In the genomic region with DNA sequence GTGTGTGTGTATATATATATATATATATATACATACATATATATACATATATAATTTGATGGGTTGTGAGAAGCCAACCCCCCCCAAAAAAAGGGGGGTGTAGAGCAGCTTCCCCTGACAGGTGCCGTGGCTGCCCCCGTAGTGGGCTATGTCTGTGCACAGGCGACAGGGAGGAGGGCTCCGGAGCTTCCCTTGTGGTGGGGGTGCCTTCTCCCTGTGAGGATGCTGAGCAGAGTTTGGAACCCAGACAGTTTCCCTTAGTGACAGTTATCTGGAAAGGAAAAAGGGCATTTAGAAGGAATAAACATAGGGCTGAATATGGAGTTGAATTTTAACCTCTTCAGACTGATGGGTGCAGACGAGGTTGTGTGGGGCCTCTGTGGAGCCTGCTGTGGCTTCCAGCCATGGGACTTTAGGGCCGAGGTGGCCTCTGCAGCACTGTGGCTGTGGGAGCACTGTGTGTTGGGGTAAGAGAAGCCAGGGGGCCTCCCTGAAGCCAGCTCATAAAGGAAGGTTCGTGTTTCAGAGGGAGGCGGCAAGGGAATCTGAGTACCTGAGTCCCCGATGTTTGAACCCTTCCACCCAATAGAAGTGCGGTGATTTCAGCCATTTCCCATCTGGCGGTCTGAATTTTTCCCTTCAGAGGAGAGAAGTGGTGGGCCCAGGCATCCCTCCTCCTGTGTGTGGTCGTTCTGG, we compare ENCODE assay signal across 13 cellular contexts. TPM values are rescaled to one million over a fixed set of nuclear protein-coding genes. Genes with fewer than 3 reads are reported as not detected.
DNase-seq lines count a peak whose midpoint lies in the region; ATAC-seq and TF ChIP-seq lines count a peak whose summit lies in the region.
"Had no signal": no experiment of that assay in that cellular context is flagged by ENCODE, and none has a peak within 500 bp of the region (broad histone marks: within the 10 kb centered on the region; RNA-seq: fewer than 3 reads in every experiment).

No MANE protein-coding gene starts in this region.

- no peaks in the 10 kb centered on the region for H3K9me3 Mint-ChIP-seq in CD4-positive, CD25-positive, alpha-beta regulatory T cell
- H3K9me3 Mint-ChIP-seq in HFFc6, result no peaks in the 10 kb centered on the region
- no peaks in the 10 kb centered on the region for H3K9me3 Mint-ChIP-seq in naive thymus-derived CD8-positive, alpha-beta T cell
- H3K9me3 Mint-ChIP-seq: activated CD8-positive, alpha-beta T cell treated with anti-CD3 and anti-CD28 coated beads for 36 hours had no signal

- H3K9ac ChIP-seq in endocrine pancreas (ENCODE audit: control insufficient read depth, insufficient read depth, low read length), result peak overlapping the region; percentile 23

- peaks cover 4 to 21% (median 7%) of the 10 kb centered on the region in 4 donors for H3K4me1 Mint-ChIP-seq in CD4-positive, CD25-positive, alpha-beta regulatory T cell
- peaks cover 9% of the 10 kb centered on the region for H3K4me1 Mint-ChIP-seq in HFFc6 (ENCODE audit: low read depth)
- H3K4me1 Mint-ChIP-seq in naive thymus-derived CD8-positive, alpha-beta T cell, result peaks cover 5 to 23% (median 12%) of the 10 kb centered on the region in 4 donors

- DNase-seq in CD4-positive, CD25-positive, alpha-beta regulatory T cell, result no peak
- DNase-seq in HFFc6 (no peak), sciatic nerve (ENCODE audit: low spot score) (peak; percentile 55), HPDE6-E6E7 (ENCODE audit: extremely low spot score) (no peak)
- DNase-seq in naive thymus-derived CD8-positive, alpha-beta T cell, result no peak
- DNase-seq: activated CD8-positive, alpha-beta T cell treated with anti-CD3 and anti-CD28 coated beads for 36 hours; activated naive CD4-positive, alpha-beta T cell treated with anti-CD3 and anti-CD28 coated beads, Interleukin-2, amount 50 U/mL, for 16 hours; NCI-H1048; NCI-H524; stimulated activated CD4-positive, alpha-beta T cell treated with anti-CD3 and anti-CD28 coated beads, Interleukin-4, amount 100 ng/mL, for 4 hours; stimulated activated naive CD8-positive, alpha-beta T cell treated with anti-CD3 and anti-CD28 coated beads, Interleukin-15, Interleukin-2, amounts not matched to agents 100 U/mL and 50 U/mL, for 24 hours had no signal

- no peaks in the 10 kb centered on the region for H3K27me3 ChIP-seq in CD4-positive, CD25-positive, alpha-beta regulatory T cell (ENCODE audit: control insufficient read depth, insufficient read depth, low read length)
- no peaks in the 10 kb centered on the region for H3K27me3 ChIP-seq in endocrine pancreas (ENCODE audit: control insufficient read depth, insufficient read depth, low read length)

- no peaks in the 10 kb centered on the region for H3K9me3 ChIP-seq in CD4-positive, CD25-positive, alpha-beta regulatory T cell (ENCODE audit: control insufficient read depth in 2 of 2, low read length in 2 of 2)
- no peaks in the 10 kb centered on the region for H3K9me3 ChIP-seq in endocrine pancreas (ENCODE audit: control insufficient read depth, low read length)

- intact Hi-C loops in sciatic nerve (cut with DNase I), result no loop called here

- no peak overlapping the region for H3K4me3 ChIP-seq in CD4-positive, CD25-positive, alpha-beta regulatory T cell (ENCODE audit: low read depth, low read length)
- no peak overlapping the region for H3K4me3 ChIP-seq in endocrine pancreas (ENCODE audit: control insufficient read depth, insufficient read depth, low read length)

- no peaks in the 10 kb centered on the region for H3K4me1 ChIP-seq in CD4-positive, CD25-positive, alpha-beta regulatory T cell (ENCODE audit: control insufficient read depth, insufficient read depth, low read length, poor library complexity, severe bottlenecking)
- no peaks in the 10 kb centered on the region for H3K4me1 ChIP-seq in endocrine pancreas (ENCODE audit: control insufficient read depth, insufficient read depth, low read length)

- peaks cover 12% of the 10 kb centered on the region for H3K36me3 Mint-ChIP-seq in CD4-positive, CD25-positive, alpha-beta regulatory T cell
- peaks cover 5% of the 10 kb centered on the region; the same call in 1 of the 2 replicates for H3K36me3 Mint-ChIP-seq in HFFc6 (ENCODE audit: low read depth)
- H3K36me3 Mint-ChIP-seq in naive thymus-derived CD8-positive, alpha-beta T cell, result peaks cover 0 to 34% (median 0%) of the 10 kb centered on the region in 3 donors

- H3K27me3 Mint-ChIP-seq in CD4-positive, CD25-positive, alpha-beta regulatory T cell, result no peaks in the 10 kb centered on the region
- peaks cover 9% of the 10 kb centered on the region for H3K27me3 Mint-ChIP-seq in HFFc6 (ENCODE audit: insufficient read depth)
- H3K27me3 Mint-ChIP-seq in naive thymus-derived CD8-positive, alpha-beta T cell, result no peaks in the 10 kb centered on the region
- H3K27me3 Mint-ChIP-seq: activated CD8-positive, alpha-beta T cell treated with anti-CD3 and anti-CD28 coated beads for 36 hours had no signal

- no peak overlapping the region for H3K27ac ChIP-seq in CD4-positive, CD25-positive, alpha-beta regulatory T cell (ENCODE audit: insufficient read depth, low read length, poor library complexity, severe bottlenecking)

- peak overlapping the region in 2 of 3 donors; percentile 46 to 56 for H3K27ac Mint-ChIP-seq in CD4-positive, CD25-positive, alpha-beta regulatory T cell
- peak overlapping the region; percentile 58 for H3K27ac Mint-ChIP-seq in HFFc6
- H3K27ac Mint-ChIP-seq in naive thymus-derived CD8-positive, alpha-beta T cell, result peak overlapping the region in 4 of 10 donors; percentile 24 to 88 (median 70)
- H3K27ac Mint-ChIP-seq: activated CD8-positive, alpha-beta T cell treated with anti-CD3 and anti-CD28 coated beads for 36 hours had no signal

- no peak for ATAC-seq in CD4-positive, CD25-positive, alpha-beta regulatory T cell (ENCODE audit: low read depth in 2 of 2)
- ATAC-seq in sciatic nerve (no peak), GM18505 (IDR thresholded peaks at IDR 0.05; ENCODE audit: unreplicated experiment) (no peak)
- no peak for ATAC-seq in naive thymus-derived CD8-positive, alpha-beta T cell
- ATAC-seq: activated CD8-positive, alpha-beta T cell treated with anti-CD3 and anti-CD28 coated beads for 36 hours; stimulated activated naive CD8-positive, alpha-beta T cell treated with anti-CD3 and anti-CD28 coated beads, Interleukin-15, Interleukin-2, amounts not matched to agents 100 U/mL and 50 U/mL, for 24 hours had no signal

- no peak for TF ChIP-seq POLR2A in GM18505 (IDR thresholded peaks at IDR 0.05; ENCODE audit: borderline replicate concordance, extremely low read depth, insufficient read depth, insufficient read length)

- no peak overlapping the region for H3K4me3 Mint-ChIP-seq in CD4-positive, CD25-positive, alpha-beta regulatory T cell
- H3K4me3 Mint-ChIP-seq in HFFc6, result peak overlapping the region; percentile 24; the same call in 1 of the 2 replicates
- no peak overlapping the region for H3K4me3 Mint-ChIP-seq in naive thymus-derived CD8-positive, alpha-beta T cell
- H3K4me3 Mint-ChIP-seq: activated CD8-positive, alpha-beta T cell treated with anti-CD3 and anti-CD28 coated beads for 36 hours had no signal

- peaks cover 45% of the 10 kb centered on the region for H3K36me3 ChIP-seq in CD4-positive, CD25-positive, alpha-beta regulatory T cell (ENCODE audit: control insufficient read depth, insufficient read depth, low read length)
- H3K36me3 ChIP-seq in endocrine pancreas (ENCODE audit: control insufficient read depth, insufficient read depth, low read length), result peaks cover 7% of the 10 kb centered on the region

- no peak for TF ChIP-seq CTCF in HFFc6 (IDR thresholded peaks at IDR 0.05)

- POLR2A ChIA-PET in naive thymus-derived CD8-positive, alpha-beta T cell (lab: Charles Lee), result interaction anchor here (0.6 kb wide), 2 partner anchors 15 to 19 kb away, joined by 3 to 4 read pairs; no protein-coding TSS in a partner anchor

RNA-seq across cellular contexts. Expression of a gene that starts 19.8 kb away (rescaled TPM):
- 9.8 TPM for total RNA-seq in CD4-positive, CD25-positive, alpha-beta regulatory T cell
- 1 to 10 TPM; 3.0 to 4.7 (median 4.3) TPM for polyA plus RNA-seq in CD4-positive, CD25-positive, alpha-beta regulatory T cell
- total RNA-seq in HFFc6 (2021; fragmentation: NEBNext Ultra II Directional; extraction: Animal tissue kit (Norgen Biotek cat#: 25700)), result 10 to 100 TPM in 5 of 6 experiments, 1 to 10 TPM in 1; 7.3 to 15.7 (median 13.4) TPM
- total RNA-seq in sciatic nerve, result 4.6 TPM
- 10 to 100 TPM; 13.8 to 14.1 TPM for total RNA-seq in naive thymus-derived CD8-positive, alpha-beta T cell
- polyA plus RNA-seq in naive thymus-derived CD8-positive, alpha-beta T cell, result 1 to 10 TPM; 2.1 to 3.6 (median 3.2) TPM

RNA-seq across cellular contexts. Expression of a gene that starts 20.1 kb away (rescaled TPM):
- 13.7 TPM for total RNA-seq in CD4-positive, CD25-positive, alpha-beta regulatory T cell
- 10 to 100 TPM; 12.1 to 25.0 (median 16.1) TPM for polyA plus RNA-seq in CD4-positive, CD25-positive, alpha-beta regulatory T cell
- 10 to 100 TPM; 40.9 to 47.7 (median 42.1) TPM for total RNA-seq in HFFc6 (2021; fragmentation: NEBNext Ultra II Directional; extraction: Animal tissue kit (Norgen Biotek cat#: 25700))
- total RNA-seq in sciatic nerve, result 86.6 TPM
- total RNA-seq in naive thymus-derived CD8-positive, alpha-beta T cell, result 10 to 100 TPM; 13.5 to 16.9 TPM
- polyA plus RNA-seq in naive thymus-derived CD8-positive, alpha-beta T cell, result 1 to 10 TPM; 7.7 to 8.7 (median 8.1) TPM
